ENCODE assay signal across 8 cellular contexts in genomic region chr10:62437696-62438095, GRCh38.
DNase-seq lines count a peak whose midpoint lies in the region; ATAC-seq and TF ChIP-seq lines count a peak whose summit lies in the region.

No MANE protein-coding gene starts in this region.

- no peak overlapping the region for H2AFZ ChIP-seq in OCI-LY7 (ENCODE audit: low read length)

- H3K27me3 ChIP-seq in A673 (replicated peaks; ENCODE audit: insufficient read depth, low read depth, low read length, poor library complexity) (no peaks in the 10 kb centered on the region), GM06990 (replicated peaks; ENCODE audit: control insufficient read depth, insufficient read depth, low read length) (no peaks in the 10 kb centered on the region; the same call in 1 of the 2 replicates)

- ATAC-seq in HG03432 (IDR thresholded peaks at IDR 0.05; ENCODE audit: unreplicated experiment): peak; percentile 52

- H3K4me3 ChIP-seq in A673 (ENCODE audit: low read depth, low read length, poor library complexity, severe bottlenecking): no peak overlapping the region
- no peak overlapping the region for H3K4me3 ChIP-seq in GM06990 (replicated peaks; ENCODE audit: low read depth, low read length)
- no peak overlapping the region for H3K4me3 ChIP-seq in OCI-LY7 (ENCODE audit: low read depth, low read length, poor library complexity, severe bottlenecking)

- intact Hi-C loops in A673 (cut with micrococcal nuclease; ENCODE audit: unreplicated experiment) (loop anchor here (1.0 kb wide), 1 partner anchor 721 kb away; no protein-coding TSS in a partner anchor), OCI-LY7 (cut with micrococcal nuclease; ENCODE audit: unreplicated experiment) (loop anchor here (1.0 to 10.0 kb wide), 6 partner anchors 55 to 717 kb away; partner anchors contain the start of gene EGR2)

- no peak overlapping the region for H3K4me2 ChIP-seq in OCI-LY7 (ENCODE audit: low read length)

- peaks cover 25% of the 10 kb centered on the region for H3K4me1 ChIP-seq in A673 (ENCODE audit: insufficient read depth, low read length, poor library complexity, severe bottlenecking)
- H3K4me1 ChIP-seq in OCI-LY7 (ENCODE audit: insufficient read depth, low read length, poor library complexity, severe bottlenecking): no peaks in the 10 kb centered on the region

- POLR2A ChIA-PET in A673 (lab: Charles Lee; ENCODE audit: low non-redundant PET): interaction anchor here (0.6 kb wide), 1 partner anchor 130 kb away, joined by 3 read pairs; no protein-coding TSS in a partner anchor
- POLR2A ChIA-PET in OCI-LY7 (lab: Charles Lee): interaction anchor here (0.7 to 1.8 kb wide), 5 partner anchors 10 to 130 kb away, joined by 3 to 5 read pairs (median 3); no protein-coding TSS in a partner anchor

- CTCF ChIA-PET in A673 (lab: Charles Lee): interaction anchor here (0.5 to 1.3 kb wide), 5 partner anchors 11 to 635 kb away, joined by 3 to 11 read pairs (median 3); no protein-coding TSS in a partner anchor
- CTCF ChIA-PET in OCI-LY7 (lab: Charles Lee; ENCODE audit: unreplicated experiment): no interaction called here

- H4K20me1 ChIP-seq in OCI-LY7 (ENCODE audit: insufficient read depth, low read length): no peaks in the 10 kb centered on the region

- no peaks in the 10 kb centered on the region for H3K36me3 ChIP-seq in A673 (ENCODE audit: insufficient read depth, low read length, poor library complexity, severe bottlenecking)
- H3K36me3 ChIP-seq in GM06990 (ENCODE audit: control insufficient read depth, insufficient read depth, low read length): no peaks in the 10 kb centered on the region
- H3K36me3 ChIP-seq in OCI-LY7 (ENCODE audit: insufficient read depth, low read length): no peaks in the 10 kb centered on the region

- DNase-seq in A673 (ENCODE audit: low spot score) (peak; percentile 90), GM06990 (ENCODE audit: extremely low read depth, insufficient read length) (no peak), OCI-LY7 (ENCODE audit: low spot score) (peak; percentile 78), dedifferentiated amniotic fluid mesenchymal stem cell (ENCODE audit: extremely low spot score) (peak; percentile 91), medulla oblongata (ENCODE audit: extremely low spot score) (peak; percentile 88), ecto neural progenitor cell (ENCODE audit: low spot score) (no peak)
- DNase-seq in activated naive CD4-positive, alpha-beta T cell treated with Interleukin-2 at 50 U/mL for 16 hours: no peak

- no peaks in the 10 kb centered on the region for H3K9me2 ChIP-seq in OCI-LY7 (ENCODE audit: insufficient read depth, low read length)

- H3K27ac ChIP-seq in A673 (ENCODE audit: low read depth, low read length, poor library complexity, severe bottlenecking) (no peak overlapping the region), OCI-LY7 (ENCODE audit: low read depth, low read length, poor library complexity, severe bottlenecking) (no peak overlapping the region)

- H3K9me3 ChIP-seq in A673 (ENCODE audit: low read depth, low read length, poor library complexity, severe bottlenecking): no peaks in the 10 kb centered on the region
- H3K9me3 ChIP-seq in OCI-LY7 (ENCODE audit: low read length): no peaks in the 10 kb centered on the region

- TF ChIP-seq CTCF in A673 (conservative IDR thresholded peaks at IDR 0.05; ENCODE audit: low read depth, low read length) (peak; percentile 89), GM06990 (IDR thresholded peaks at IDR 0.05; ENCODE audit: insufficient read depth, low read length, poor library complexity, severe bottlenecking) (peak; percentile 61), OCI-LY7 (conservative IDR thresholded peaks at IDR 0.05; ENCODE audit: low read length) (peak; percentile 97)

- BruUV-seq in A673 (replicated peaks; lab: Mats Ljungman, UMichigan): no TSS peak
- no TSS peak for BruUV-seq in OCI-LY7 (replicated peaks; lab: Mats Ljungman, UMichigan)

- H3K79me2 ChIP-seq in OCI-LY7 (ENCODE audit: insufficient read depth, low read depth, low read length): no peaks in the 10 kb centered on the region

Comparison
In these comparisons a context has a peak if more than half of its experiments do, and no peak if none do; other contexts are left out.
1. DNase-seq: peak in A673 (single experiment), OCI-LY7 (single experiment), dedifferentiated amniotic fluid mesenchymal stem cell (single experiment) and medulla oblongata (single experiment); none in GM06990 (single experiment), ecto neural progenitor cell (single experiment) and activated naive CD4-positive, alpha-beta T cell treated with Interleukin-2 at 50 U/mL for 16 hours (single experiment).
2. Peak in every context shown above with its lines, with median percentiles within 50 percentile points of each other: CTCF ChIP-seq.